ENCODE assay signal across 2 cellular contexts in genomic region chr21:36099695-36100211, GRCh38. TPM values are rescaled to one million over a fixed set of nuclear protein-coding genes. Genes with fewer than 3 reads are reported as not detected.
"Had no signal": no experiment of that assay in that cellular context is flagged by ENCODE, and none has a peak within 500 bp of the region (broad histone marks: within the 10 kb centered on the region; RNA-seq: fewer than 3 reads in every experiment).

No MANE protein-coding gene starts in this region.

RNA-seq across cellular contexts. Expression of gene CBR1, which starts 29.9 kb away (rescaled TPM):
- total RNA-seq: SJCRH30 had no signal

RNA-seq across cellular contexts. Expression of gene CBR3, which starts 35.1 kb away (rescaled TPM):
- total RNA-seq: HepG2 had no signal
- polyA plus RNA-seq: HepG2 had no signal
